13 cellular contexts compared by ENCODE assay signal in genomic region chr12:6047249-6048227, GRCh38.
DNase-seq lines count a peak whose midpoint lies in the region; ATAC-seq, FAIRE-seq and TF ChIP-seq lines count a peak whose summit lies in the region.
"Had no signal": no experiment of that assay in that cellular context is flagged by ENCODE, and none has a peak within 500 bp of the region (broad histone marks: within the 10 kb centered on the region; RNA-seq: fewer than 3 reads in every experiment).

No MANE protein-coding gene starts in this region.

- peak; percentile 40 for DNase-seq in AG08396 (ENCODE audit: low spot score)
- peak; percentile 36 for DNase-seq in HPDE6-E6E7 (ENCODE audit: extremely low spot score)
- DNase-seq in K562 (ENCODE audit: extremely low read depth in 1 of 4, low spot score in 3 of 4): no peak
- peak; percentile 85 for DNase-seq in iris pigment epithelial cell (ENCODE audit: low read depth)
- no peak for DNase-seq in NCI-H446 (lab: John Stamatoyannopoulos, UW)
- DNase-seq in LoVo (ENCODE audit: low spot score): no peak
- no peak for DNase-seq in Karpas-422
- no peak for DNase-seq in globus pallidus (ENCODE audit: low spot score)
- DNase-seq: KBM-7, NCI-H2081, right cardiac atrium, stomach had no signal

- H3K9me3 ChIP-seq in K562 (replicated peaks; ENCODE audit: control insufficient read depth, insufficient read depth, low read depth, low read length) (no peaks in the 10 kb centered on the region), Karpas-422 (ENCODE audit: low read length) (no peaks in the 10 kb centered on the region)
- H3K9me3 ChIP-seq: stomach had no signal

- no peak for TF ChIP-seq POLR2A in K562 (conservative IDR thresholded peaks at IDR 0.05)

- no peak overlapping the region for H3K9ac ChIP-seq in K562 (ENCODE audit: insufficient read depth in 1 of 2, low read depth in 2 of 2, low read length in 2 of 2)
- H3K9ac ChIP-seq in Karpas-422 (ENCODE audit: low read length): no peak overlapping the region

- H3K27me3 ChIP-seq in K562 (ENCODE audit: control insufficient read depth in 2 of 2, insufficient read depth in 2 of 2, low read length in 2 of 2) (peaks cover 2 to 33% of the 10 kb centered on the region in 2 experiments; a peak in 4 of 5 replicates), Karpas-422 (ENCODE audit: low read length) (no peaks in the 10 kb centered on the region)

- H2AFZ ChIP-seq in K562 (ENCODE audit: low read depth, low read length) (no peak overlapping the region), Karpas-422 (ENCODE audit: low read length) (no peak overlapping the region)

- POLR2A ChIA-PET in K562 (lab: Yijun Ruan, JAX): no interaction called here

- H4K20me1 ChIP-seq in K562 (replicated peaks; ENCODE audit: control insufficient read depth, insufficient read depth, low read length): no peaks in the 10 kb centered on the region
- no peaks in the 10 kb centered on the region for H4K20me1 ChIP-seq in Karpas-422 (ENCODE audit: insufficient read depth, low read depth, low read length)

- FAIRE-seq in K562 (lab: Jason Lieb, UNC): no peak
- FAIRE-seq: G401.6 had no signal

- ATAC-seq in K562: no peak
- ATAC-seq: right cardiac atrium had no signal

- TF ChIP-seq EP300 in K562 (IDR thresholded peaks at IDR 0.05; ENCODE audit: low read length): no peak

- under 1% methylated on average over 11 of the region's 11 CpGs for WGBS in K562 (ENCODE audit: insufficient coverage, low coverage, missing lambda C conversion rate)

- H3K4me1 ChIP-seq in K562 (replicated peaks in 1 of 2; ENCODE audit: control insufficient read depth in 2 of 2, insufficient read depth in 2 of 2, low read length in 2 of 2): no peaks in the 10 kb centered on the region
- no peaks in the 10 kb centered on the region for H3K4me1 ChIP-seq in Karpas-422 (ENCODE audit: low read length)
- H3K4me1 ChIP-seq: stomach had no signal

- H3K9me1 ChIP-seq in K562 (ENCODE audit: control insufficient read depth, insufficient read depth, low read length): no peaks in the 10 kb centered on the region

- intact Hi-C loops in K562 (cut with micrococcal nuclease): no loop called here

- no peak for TF ChIP-seq RAD21 in K562 (CRISPR knock-in tag; conservative IDR thresholded peaks at IDR 0.05 in 1 of 2, IDR thresholded peaks at IDR 0.05 in 1 of 2)

- no peaks in the 10 kb centered on the region for H3K9me2 ChIP-seq in Karpas-422 (replicated peaks; ENCODE audit: insufficient read depth, low read length)

- BruUV-seq in K562 (replicated peaks; lab: Mats Ljungman, UMichigan): no TSS peak

- H3K4me2 ChIP-seq in K562 (ENCODE audit: insufficient read depth, low read length): no peak overlapping the region
- H3K4me2 ChIP-seq in Karpas-422 (ENCODE audit: low read depth, low read length, poor library complexity, severe bottlenecking): no peak overlapping the region

- in situ Hi-C loops in K562 (cut with MboI): no loop called here

- H3K79me2 ChIP-seq in K562 (ENCODE audit: control insufficient read depth, insufficient read depth, low read length): no peaks in the 10 kb centered on the region
- H3K79me2 ChIP-seq in Karpas-422 (ENCODE audit: low read length): no peaks in the 10 kb centered on the region

- H3K27ac ChIP-seq in K562 (ENCODE audit: extremely low read depth, low read depth, low read length) (no peak overlapping the region), Karpas-422 (ENCODE audit: low read length) (no peak overlapping the region)
- H3K27ac ChIP-seq: stomach had no signal

- H3K4me3 ChIP-seq in K562: no peak overlapping the region
- no peak overlapping the region for H3K4me3 ChIP-seq in Karpas-422 (ENCODE audit: low read length)
- H3K4me3 ChIP-seq: stomach had no signal

- H3K36me3 ChIP-seq in K562 (ENCODE audit: control insufficient read depth, insufficient read depth, low read length) (no peaks in the 10 kb centered on the region), Karpas-422 (ENCODE audit: insufficient read depth, low read length) (no peaks in the 10 kb centered on the region)
- H3K36me3 ChIP-seq: stomach had no signal

- no peak for TF ChIP-seq CTCF in K562 (IDR thresholded peaks at IDR 0.05 in 2 of 3, conservative IDR thresholded peaks at IDR 0.05 in 1 of 3; ENCODE audit: insufficient read depth in 2 of 3, low read depth in 1 of 3, low read length in 3 of 3)

- CTCF ChIA-PET in K562 (lab: Yijun Ruan, JAX; ENCODE audit: low intra/inter-chr PET ratio): no interaction called here

TF ChIP-seq in K562, 482 proteins besides CTCF, POLR2A, EP300 and RAD21:
- TF ChIP-seq CEBPG (CRISPR knock-in tag; IDR thresholded peaks at IDR 0.05): no peak
- TF ChIP-seq CEBPG (tag; conservative IDR thresholded peaks at IDR 0.05 in 1 of 2, IDR thresholded peaks at IDR 0.05 in 1 of 2): 0 out of 4 replicates have a peak, but pooled peaks have one; percentile 18 to 20
- TF ChIP-seq FOXM1 (IDR thresholded peaks at IDR 0.05; ENCODE audit: low read depth): no peak
- TF ChIP-seq FOXM1 (CRISPR knock-in tag; IDR thresholded peaks at IDR 0.05; ENCODE audit: low read depth): no peak
TF ChIP-seq in K562: peak in this region for 1.

Comparison
In these comparisons a context has a peak if more than half of its experiments do, and no peak if none do; other contexts are left out.
1. DNase-seq: peak in AG08396 (single experiment), HPDE6-E6E7 (single experiment) and iris pigment epithelial cell (single experiment); none in K562 (0 of 4), NCI-H446 (0 of 2), LoVo (single experiment), Karpas-422 (single experiment) and globus pallidus (single experiment).